Comparison of ENCODE assay signal across 16 cellular contexts in the genomic region with DNA sequence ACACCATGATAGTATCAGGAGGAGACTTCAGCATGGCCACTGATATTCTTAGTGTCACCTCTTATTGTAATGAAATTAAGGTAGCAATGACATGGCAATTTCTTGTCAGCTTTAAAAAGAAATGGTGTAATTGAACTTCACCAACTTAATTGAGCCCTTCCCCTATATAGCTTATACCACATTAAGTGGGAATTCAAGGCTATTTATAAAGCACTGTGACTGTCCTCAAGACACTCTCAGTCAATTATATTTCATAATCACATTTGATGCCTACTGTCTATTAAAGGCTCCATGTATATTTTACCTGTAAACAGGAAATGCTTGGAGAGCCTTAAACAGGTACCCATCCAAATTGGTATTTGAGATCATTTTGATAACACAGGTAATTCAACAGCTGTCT. TPM values are rescaled to one million over a fixed set of nuclear protein-coding genes. Genes with fewer than 3 reads are reported as not detected.
DNase-seq lines count a peak whose midpoint lies in the region; ATAC-seq, FAIRE-seq and TF ChIP-seq lines count a peak whose summit lies in the region.
"Had no signal": no experiment of that assay in that cellular context is flagged by ENCODE, and none has a peak within 500 bp of the region (broad histone marks: within the 10 kb centered on the region; RNA-seq: fewer than 3 reads in every experiment).

No MANE protein-coding gene starts in this region.

- H3K9me3 Mint-ChIP-seq in activated naive CD8-positive, alpha-beta T cell treated with anti-CD3 and anti-CD28 coated beads, Interleukin-2, amount 50 U/mL, for 24 hours: peaks cover 15% of the 10 kb centered on the region
- peaks cover 11% of the 10 kb centered on the region for H3K9me3 Mint-ChIP-seq in activated naive CD8-positive, alpha-beta T cell treated with anti-CD3 and anti-CD28 coated beads for 36 hours
- H3K9me3 Mint-ChIP-seq in stimulated activated effector memory CD8-positive, alpha-beta T cell treated with anti-CD3 and anti-CD28 coated beads, Interleukin-12 subunit alpha, Interleukin-12 subunit beta, amount 100 ng/mL, for 72 hours: peaks cover 3% of the 10 kb centered on the region

- no peak for ATAC-seq in activated naive CD8-positive, alpha-beta T cell treated with anti-CD3 and anti-CD28 coated beads, Interleukin-2, amount 50 U/mL, for 24 hours
- no peak for ATAC-seq in stimulated activated effector memory CD8-positive, alpha-beta T cell treated with anti-CD3 and anti-CD28 coated beads, Interleukin-12 subunit alpha, Interleukin-12 subunit beta, amount 100 ng/mL, for 72 hours
- no peak for ATAC-seq in GM18498 (IDR thresholded peaks at IDR 0.05; ENCODE audit: unreplicated experiment)
- ATAC-seq in HG03354 (IDR thresholded peaks at IDR 0.05; ENCODE audit: poor library complexity, severe bottlenecking, unreplicated experiment): no peak
- ATAC-seq: HepG2 had no signal

- no peak overlapping the region for H3K4me3 Mint-ChIP-seq in activated naive CD8-positive, alpha-beta T cell treated with anti-CD3 and anti-CD28 coated beads, Interleukin-2, amount 50 U/mL, for 24 hours
- H3K4me3 Mint-ChIP-seq in activated naive CD8-positive, alpha-beta T cell treated with anti-CD3 and anti-CD28 coated beads for 36 hours: no peak overlapping the region
- H3K4me3 Mint-ChIP-seq in stimulated activated effector memory CD8-positive, alpha-beta T cell treated with anti-CD3 and anti-CD28 coated beads, Interleukin-12 subunit alpha, Interleukin-12 subunit beta, amount 100 ng/mL, for 72 hours: no peak overlapping the region
- H3K4me3 Mint-ChIP-seq: CD14-positive monocyte had no signal

- peak overlapping the region; percentile 75 for H3K27ac Mint-ChIP-seq in activated naive CD8-positive, alpha-beta T cell treated with anti-CD3 and anti-CD28 coated beads, Interleukin-2, amount 50 U/mL, for 24 hours
- H3K27ac Mint-ChIP-seq in activated naive CD8-positive, alpha-beta T cell treated with anti-CD3 and anti-CD28 coated beads for 36 hours: no peak overlapping the region
- H3K27ac Mint-ChIP-seq in stimulated activated effector memory CD8-positive, alpha-beta T cell treated with anti-CD3 and anti-CD28 coated beads, Interleukin-12 subunit alpha, Interleukin-12 subunit beta, amount 100 ng/mL, for 72 hours: peak overlapping the region; percentile 78
- H3K27ac Mint-ChIP-seq: CD14-positive monocyte had no signal

- no peak for TF ChIP-seq POLR2A in H54 (IDR thresholded peaks at IDR 0.05; ENCODE audit: low read depth, low read length)

- peaks cover 24% of the 10 kb centered on the region for H3K36me3 Mint-ChIP-seq in activated naive CD8-positive, alpha-beta T cell treated with anti-CD3 and anti-CD28 coated beads, Interleukin-2, amount 50 U/mL, for 24 hours (ENCODE audit: low read depth)
- H3K36me3 Mint-ChIP-seq in activated naive CD8-positive, alpha-beta T cell treated with anti-CD3 and anti-CD28 coated beads for 36 hours: peaks cover 33% of the 10 kb centered on the region
- no peaks in the 10 kb centered on the region for H3K36me3 Mint-ChIP-seq in stimulated activated effector memory CD8-positive, alpha-beta T cell treated with anti-CD3 and anti-CD28 coated beads, Interleukin-12 subunit alpha, Interleukin-12 subunit beta, amount 100 ng/mL, for 72 hours
- H3K36me3 Mint-ChIP-seq: CD14-positive monocyte had no signal

- DNase-seq in activated naive CD8-positive, alpha-beta T cell treated with anti-CD3 and anti-CD28 coated beads, Interleukin-2, amount 50 U/mL, for 24 hours: no peak
- no peak for DNase-seq in activated naive CD8-positive, alpha-beta T cell treated with anti-CD3 and anti-CD28 coated beads for 36 hours
- no peak for DNase-seq in H54 (ENCODE audit: insufficient read length, low spot score)
- DNase-seq in stimulated activated effector memory CD8-positive, alpha-beta T cell treated with anti-CD3 and anti-CD28 coated beads, Interleukin-12 subunit alpha, Interleukin-12 subunit beta, amount 100 ng/mL, for 72 hours (ENCODE audit: low spot score in 2 of 2): no peak
- DNase-seq: ACHN; BE2C; CD4-positive, alpha-beta memory T cell; DMS153; DMS79; GDM1; KG1 had no signal

- peaks cover 73% of the 10 kb centered on the region for H3K4me1 Mint-ChIP-seq in activated naive CD8-positive, alpha-beta T cell treated with anti-CD3 and anti-CD28 coated beads, Interleukin-2, amount 50 U/mL, for 24 hours
- peaks cover 59% of the 10 kb centered on the region for H3K4me1 Mint-ChIP-seq in activated naive CD8-positive, alpha-beta T cell treated with anti-CD3 and anti-CD28 coated beads for 36 hours
- peaks cover 64% of the 10 kb centered on the region for H3K4me1 Mint-ChIP-seq in stimulated activated effector memory CD8-positive, alpha-beta T cell treated with anti-CD3 and anti-CD28 coated beads, Interleukin-12 subunit alpha, Interleukin-12 subunit beta, amount 100 ng/mL, for 72 hours
- H3K4me1 Mint-ChIP-seq: CD14-positive monocyte had no signal

- H3K27me3 Mint-ChIP-seq in activated naive CD8-positive, alpha-beta T cell treated with anti-CD3 and anti-CD28 coated beads, Interleukin-2, amount 50 U/mL, for 24 hours: no peaks in the 10 kb centered on the region
- H3K27me3 Mint-ChIP-seq in activated naive CD8-positive, alpha-beta T cell treated with anti-CD3 and anti-CD28 coated beads for 36 hours: no peaks in the 10 kb centered on the region
- H3K27me3 Mint-ChIP-seq: CD4-positive, alpha-beta memory T cell had no signal

- peak; percentile 6 for FAIRE-seq in H54 (lab: Jason Lieb, UNC)
- FAIRE-seq: H1, HepG2 had no signal

RNA-seq across cellular contexts. Expression of gene KLF12, which starts 28.3 kb away (rescaled TPM):
- total RNA-seq in activated naive CD8-positive, alpha-beta T cell treated with anti-CD3 and anti-CD28 coated beads for 36 hours: 10 to 100 TPM; 13.5 to 16.7 TPM
